Comparison of ENCODE assay signal across 8 cellular contexts in the genomic region with DNA sequence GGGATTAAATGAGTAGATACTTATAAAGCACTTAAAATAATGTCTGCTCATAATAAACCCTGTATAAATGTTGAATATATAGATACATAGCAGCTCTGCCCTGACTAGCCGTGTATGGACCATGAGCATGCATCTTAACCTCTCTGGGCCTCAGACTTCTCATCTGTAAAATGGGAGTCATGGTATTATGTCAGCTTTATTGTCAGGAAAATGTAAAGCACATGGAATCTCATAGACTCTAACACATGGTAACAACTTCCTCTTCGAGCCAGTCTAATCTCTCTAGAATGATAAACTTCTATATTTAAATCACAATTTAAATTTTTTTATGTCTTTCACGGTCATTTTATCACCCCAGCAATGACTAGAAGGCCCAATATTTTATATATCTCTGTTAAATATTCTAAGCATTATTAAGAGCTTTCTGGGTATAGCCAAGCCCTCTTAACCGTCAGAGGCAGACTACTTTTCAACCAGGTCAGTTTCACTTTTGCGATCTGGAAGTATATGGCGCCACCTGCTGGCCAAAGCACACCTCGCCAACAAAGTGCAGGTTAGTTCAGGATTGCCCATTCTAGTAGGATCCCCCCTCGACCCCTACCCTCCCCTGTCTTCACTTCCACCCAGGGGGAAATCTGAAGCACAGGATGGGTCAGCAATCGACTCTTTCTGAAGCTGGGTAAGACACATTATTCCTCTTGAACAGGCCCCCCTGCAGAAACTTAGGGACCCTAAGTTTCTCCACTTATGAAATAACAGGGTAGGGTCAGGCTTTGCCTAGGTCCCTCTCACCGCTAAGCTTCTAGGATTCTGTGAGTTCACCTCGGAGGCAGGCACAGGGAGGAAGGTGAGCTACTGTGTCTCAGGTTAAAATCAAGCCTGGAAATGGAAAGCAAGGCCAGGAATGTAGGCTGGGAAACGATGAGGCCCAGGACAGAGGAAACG. TPM values are rescaled to one million over a fixed set of nuclear protein-coding genes. Genes with fewer than 3 reads are reported as not detected.
DNase-seq lines count a peak whose midpoint lies in the region; ATAC-seq lines count a peak whose summit lies in the region.

No MANE protein-coding gene starts in this region.

- ATAC-seq in GM18873 (IDR thresholded peaks at IDR 0.05; ENCODE audit: low FRiP score, unreplicated experiment) (peak; percentile 65), HG03108 (IDR thresholded peaks at IDR 0.05; ENCODE audit: unreplicated experiment) (peak; percentile 72), left colon (peak; percentile 85)

- DNase-seq in Ammon's horn (ENCODE audit: low spot score) (peak; percentile 85), NCI-H2227 (lab: John Stamatoyannopoulos, UW; ENCODE audit: unreplicated experiment) (peak; percentile 69), left colon (peak; percentile 53 to 86)
- DNase-seq in activated CD4-positive, CD25-positive, alpha-beta regulatory T cell treated with anti-CD3 and anti-CD28 coated beads, Interleukin-2, amount 50 U/mL, for 16 hours (ENCODE audit: low read depth, low spot score) = peak; percentile 82
- DNase-seq in central memory CD4-positive, alpha-beta T cell = peak; percentile 78
- peak; percentile 86 for DNase-seq in stimulated activated CD4-positive, alpha-beta T cell treated with anti-CD3 and anti-CD28 coated beads, Interleukin-4, amount 100 ng/mL, for 1 hour

- intact Hi-C loops in left colon (cut with DNase I, micrococcal nuclease) = loop anchor here in 1 of 2 donors (5.0 to 10.0 kb wide), 4 partner anchors 199 to 796 kb away; no protein-coding TSS in a partner anchor

RNA-seq across cellular contexts. Expression of a gene that starts 36.0 kb away (rescaled TPM):
- total RNA-seq in left colon = not detected

Comparison
In these comparisons a context has a peak if more than half of its experiments do, and no peak if none do; other contexts are left out.
1. Peak in every context shown above with its lines: DNase-seq and ATAC-seq.